In genomic region chr3:39762537-39762936, GRCh38 we compare ENCODE assay signal across 35 cellular contexts. TPM values are rescaled to one million over a fixed set of nuclear protein-coding genes. Genes with fewer than 3 reads are reported as not detected.
"Had no signal": no experiment of that assay in that cellular context is flagged by ENCODE, and none has a peak within 500 bp of the region (broad histone marks: within the 10 kb centered on the region; RNA-seq: fewer than 3 reads in every experiment).

No MANE protein-coding gene starts in this region.

- ATAC-seq: activated CD4-positive, alpha-beta T cell treated with anti-CD3 and anti-CD28 coated beads for 36 hours; activated CD8-positive, alpha-beta memory T cell treated with anti-CD3 and anti-CD28 coated beads, Interleukin-2, amount 10 ng/mL, durations not matched to agents 7 days and 5 days; activated CD8-positive, alpha-beta T cell treated with anti-CD3 and anti-CD28 coated beads, Interleukin-2, amount 10 ng/mL, durations not matched to agents 7 days and 5 days; activated naive CD8-positive, alpha-beta T cell treated with anti-CD3 and anti-CD28 coated beads, Interleukin-2, amount 50 U/mL, for 24 hours; body of pancreas; gastroesophageal sphincter; heart right ventricle; T-cell had no signal

- H3K4me1 ChIP-seq: adrenal gland, body of pancreas, colonic mucosa, esophagus squamous epithelium, gastroesophageal sphincter had no signal

- H3K27me3 ChIP-seq: adrenal gland, body of pancreas, colonic mucosa, esophagus squamous epithelium, gastroesophageal sphincter, heart right ventricle had no signal

- H3K36me3 ChIP-seq: adrenal gland, colonic mucosa, esophagus squamous epithelium, gastroesophageal sphincter, heart right ventricle had no signal

- H3K9me3 ChIP-seq: adrenal gland, body of pancreas, colonic mucosa, esophagus squamous epithelium, gastroesophageal sphincter had no signal

- H3K27ac ChIP-seq: adrenal gland, body of pancreas, colonic mucosa, epithelial cell of prostate, esophagus squamous epithelium, gastroesophageal sphincter, heart right ventricle had no signal

- H3K4me3 ChIP-seq: adrenal gland, body of pancreas, colonic mucosa, esophagus squamous epithelium, gastroesophageal sphincter, heart right ventricle had no signal

- DNase-seq: activated CD4-positive, alpha-beta memory T cell treated with anti-CD3 and anti-CD28 coated beads for 36 hours; activated CD4-positive, alpha-beta T cell treated with anti-CD3 and anti-CD28 coated beads for 36 hours; activated CD4-positive, alpha-beta T cell treated with anti-CD3 and anti-CD28 coated beads, Interleukin-2, amount 10 ng/mL, durations not matched to agents 24 days and 14 days; activated CD4-positive, CD25-positive, alpha-beta regulatory T cell; activated CD4-positive, CD25-positive, alpha-beta regulatory T cell treated with anti-CD3 and anti-CD28 coated beads, Interleukin-2, amount 50 U/mL, for 72 hours; activated CD8-positive, alpha-beta memory T cell treated with anti-CD3 and anti-CD28 coated beads, Interleukin-2, amount 10 ng/mL, durations not matched to agents 7 days and 5 days; activated CD8-positive, alpha-beta memory T cell treated with anti-CD3 and anti-CD28 coated beads, Interleukin-2, amount 50 U/mL, for 4 hours; activated CD8-positive, alpha-beta T cell treated with anti-CD3 and anti-CD28 coated beads, Interleukin-2, amount 10 ng/mL, durations not matched to agents 7 days and 5 days; activated effector memory CD4-positive, alpha-beta T cell treated with anti-CD3 and anti-CD28 coated beads, Interleukin-2, amount 50 U/mL, for 16 hours; activated naive CD4-positive, alpha-beta T cell treated with anti-CD3 and anti-CD28 coated beads for 36 hours; activated naive CD8-positive, alpha-beta T cell treated with anti-CD3 and anti-CD28 coated beads for 36 hours; activated naive CD8-positive, alpha-beta T cell treated with anti-CD3 and anti-CD28 coated beads, Interleukin-2, amount 50 U/mL, for 24 hours; activated T-cell treated with anti-CD3 and anti-CD28 coated beads, Interleukin-2, amount 50 U/mL, for 1 hour; activated T-cell treated with anti-CD3 and anti-CD28 coated beads, Interleukin-2, amount 50 U/mL, for 48 hours; adrenal gland; amygdala; aorta; body of pancreas; caudate nucleus; cerebellar nuclear complex; colonic mucosa; effector CD8-positive, alpha-beta T cell; esophagus squamous epithelium; foreskin melanocyte; heart right ventricle; T-cell; T-helper 9 cell had no signal

RNA-seq across cellular contexts. Expression of gene MYRIP, which starts 46.9 kb away (rescaled TPM):
- total RNA-seq: activated CD4-positive, alpha-beta memory T cell treated with anti-CD3 and anti-CD28 coated beads for 36 hours; activated CD4-positive, alpha-beta T cell treated with anti-CD3 and anti-CD28 coated beads for 36 hours; activated CD4-positive, alpha-beta T cell treated with anti-CD3 and anti-CD28 coated beads, Interleukin-2, amount 10 ng/mL, durations not matched to agents 24 days and 14 days; activated CD8-positive, alpha-beta memory T cell treated with anti-CD3 and anti-CD28 coated beads for 36 hours; activated CD8-positive, alpha-beta memory T cell treated with anti-CD3 and anti-CD28 coated beads, Interleukin-2, amount 10 ng/mL, durations not matched to agents 7 days and 5 days; activated CD8-positive, alpha-beta T cell treated with anti-CD3 and anti-CD28 coated beads, Interleukin-2, amount 10 ng/mL, durations not matched to agents 7 days and 5 days; activated naive CD4-positive, alpha-beta T cell treated with anti-CD3 and anti-CD28 coated beads for 36 hours; activated naive CD8-positive, alpha-beta T cell treated with anti-CD3 and anti-CD28 coated beads for 36 hours; activated T-helper 1 cell treated with anti-CD3 and anti-CD28 coated beads, Interleukin-12 subunit alpha, Interleukin-12 subunit beta, Interleukin-2, Interleukin-4 antibody, amounts not matched to agents 30 ng/mL and 10 ng/mL and 1 ng/mL, durations not matched to agents 14 hours and 24 hours and 36 hours; activated T-helper 2 cell treated with anti-CD3 and anti-CD28 coated beads, Interferon-gamma antibody, Interleukin-2, Interleukin-4, amounts not matched to agents 10 μg/mL and 5 μg/mL and 100 μg/mL, durations not matched to agents 14 hours and 24 hours and 36 hours; fibroblast of lung; fibroblast of villous mesenchyme; T-cell; T-helper 2 cell treated with Interferon-gamma antibody and Interleukin-4, amounts not matched to agents 100 ng/mL and 5 ng/mL, for 36 hours had no signal
